13 cellular contexts compared by ENCODE assay signal in genomic region chr12:89450922-89451321, GRCh38.
DNase-seq lines count a peak whose midpoint lies in the region; ATAC-seq and TF ChIP-seq lines count a peak whose summit lies in the region.
"Had no signal": no experiment of that assay in that cellular context is flagged by ENCODE, and none has a peak within 500 bp of the region (broad histone marks: within the 10 kb centered on the region; RNA-seq: fewer than 3 reads in every experiment).

No MANE protein-coding gene starts in this region.

- H3K27me3 Mint-ChIP-seq in MCF 10A (ENCODE audit: insufficient read depth, unreplicated experiment) (no peaks in the 10 kb centered on the region), type B pancreatic cell (no peaks in the 10 kb centered on the region)
- H3K27me3 Mint-ChIP-seq: IgD-negative memory B cell had no signal

- H3K27me3 ChIP-seq in breast epithelium (no peaks in the 10 kb centered on the region), brain microvascular endothelial cell (replicated peaks) (no peaks in the 10 kb centered on the region), left lung (no peaks in the 10 kb centered on the region)

- DNase-seq in MCF 10A (ENCODE audit: unreplicated experiment) (no peak), breast epithelium (ENCODE audit: low spot score in 2 of 2) (no peak), brain microvascular endothelial cell (peak; percentile 45), left lung (no peak), type B pancreatic cell (ENCODE audit: extremely low spot score, unreplicated experiment) (no peak), HUDEP-2 (lab: John Stamatoyannopoulos, UW; ENCODE audit: unreplicated experiment in 76 of 76) (no peak), activated gamma-delta T cell (lab: John Stamatoyannopoulos, UW) (no peak), NCI-H345 treated with DMSO at 0.1 percent for 48 hours (lab: John Stamatoyannopoulos, UW; ENCODE audit: unreplicated experiment) (no peak)
- DNase-seq: activated CD4-positive, alpha-beta T cell treated with anti-CD3 and anti-CD28 coated beads, Interleukin-2, amount 50 U/mL, for 1 hour; activated naive CD4-positive, alpha-beta T cell treated with anti-CD3 and anti-CD28 coated beads for 36 hours; left ventricle myocardium superior had no signal

- TF ChIP-seq CTCF in MCF 10A (IDR thresholded peaks at IDR 0.05; ENCODE audit: unreplicated experiment) (no peak), breast epithelium (IDR thresholded peaks at IDR 0.05) (no peak), brain microvascular endothelial cell (IDR thresholded peaks at IDR 0.05; ENCODE audit: low read depth, low read length, missing control alignments) (no peak), left lung (IDR thresholded peaks at IDR 0.05) (no peak), type B pancreatic cell (conservative IDR thresholded peaks at IDR 0.05) (no peak)

- no peaks in the 10 kb centered on the region for H3K9me3 ChIP-seq in breast epithelium
- H3K9me3 ChIP-seq in left lung, result no peaks in the 10 kb centered on the region

- BruUV-seq in MCF 10A (replicated peaks; lab: Mats Ljungman, UMichigan), result no TSS peak

- no peak overlapping the region for H3K27ac ChIP-seq in breast epithelium
- H3K27ac ChIP-seq in brain microvascular endothelial cell, result peak overlapping the region; percentile 95
- peak overlapping the region; percentile 71 to 79 for H3K27ac ChIP-seq in left lung
- H3K27ac ChIP-seq: 22Rv1 had no signal

- POLR2A ChIA-PET in MCF 10A (lab: Yijun Ruan, JAX), result interaction anchor here (0.7 to 1.3 kb wide), 5 partner anchors 25 to 221 kb away, joined by 3 to 6 read pairs (median 3); partner anchors contain the start of gene DUSP6

- H3K4me1 Mint-ChIP-seq in MCF 10A (ENCODE audit: insufficient read depth, unreplicated experiment), result peaks cover 10% of the 10 kb centered on the region
- H3K4me1 Mint-ChIP-seq in type B pancreatic cell (ENCODE audit: unreplicated experiment), result peaks cover 37% of the 10 kb centered on the region

- H3K4me1 ChIP-seq in breast epithelium, result no peaks in the 10 kb centered on the region
- peaks cover 35 to 36% of the 10 kb centered on the region in 2 donors for H3K4me1 ChIP-seq in left lung

- TF ChIP-seq POLR2A in breast epithelium (IDR thresholded peaks at IDR 0.05), result no peak

- H3K36me3 Mint-ChIP-seq in MCF 10A (ENCODE audit: insufficient read depth, unreplicated experiment), result peaks cover 6% of the 10 kb centered on the region
- H3K36me3 Mint-ChIP-seq in type B pancreatic cell, result peaks cover 8% of the 10 kb centered on the region

- no peak overlapping the region for H3K4me3 ChIP-seq in breast epithelium
- no peak overlapping the region for H3K4me3 ChIP-seq in brain microvascular endothelial cell (ENCODE audit: low read depth, low read length)
- no peak overlapping the region for H3K4me3 ChIP-seq in left lung

- CTCF ChIA-PET in MCF 10A (lab: Yijun Ruan, JAX), result interaction anchor here (0.6 to 2.8 kb wide), 5 partner anchors 10 to 431 kb away, joined by 3 to 15 read pairs (median 4); no protein-coding TSS in a partner anchor

- ATAC-seq in left lung, result peak; percentile 38
- ATAC-seq: left ventricle myocardium superior had no signal

- intact Hi-C loops in MCF 10A (cut with micrococcal nuclease) (no loop called here), breast epithelium (cut with DNase I; ENCODE audit: low total_unique reads) (loop anchor here (10.0 kb wide), 2 partner anchors 96 to 396 kb away; partner anchors contain the start of gene DUSP6), left lung (cut with DNase I) (no loop called here)

- in situ Hi-C loops in brain microvascular endothelial cell (cut with HindIII; ENCODE audit: low pct_ligation_motif_present, low sequenced_read_pairs), result loop anchor here (25.0 kb wide), 1 partner anchor 89 kb away; the partner anchor contains the start of gene DUSP6

- H3K36me3 ChIP-seq in breast epithelium (no peaks in the 10 kb centered on the region), brain microvascular endothelial cell (replicated peaks) (no peaks in the 10 kb centered on the region), left lung (no peaks in the 10 kb centered on the region)

- H3K4me3 Mint-ChIP-seq in MCF 10A (ENCODE audit: unreplicated experiment) (no peak overlapping the region), type B pancreatic cell (no peak overlapping the region)
- H3K4me3 Mint-ChIP-seq: activated naive CD4-positive, alpha-beta T cell treated with anti-CD3 and anti-CD28 coated beads for 36 hours; IgD-negative memory B cell had no signal

- H3K9me3 Mint-ChIP-seq in MCF 10A (ENCODE audit: unreplicated experiment) (no peaks in the 10 kb centered on the region), type B pancreatic cell (no peaks in the 10 kb centered on the region)
- H3K9me3 Mint-ChIP-seq: activated naive CD4-positive, alpha-beta T cell treated with anti-CD3 and anti-CD28 coated beads for 36 hours; IgD-negative memory B cell had no signal

- H3K27ac Mint-ChIP-seq in MCF 10A (ENCODE audit: low read depth, unreplicated experiment) (peak overlapping the region; percentile 16), type B pancreatic cell (peak overlapping the region; percentile 33)
- H3K27ac Mint-ChIP-seq: activated naive CD4-positive, alpha-beta T cell treated with anti-CD3 and anti-CD28 coated beads for 36 hours; IgD-negative memory B cell had no signal

Comparison
In these comparisons a context has a peak if more than half of its experiments do, and no peak if none do; other contexts are left out.
1. H3K27ac ChIP-seq: peak in brain microvascular endothelial cell (single experiment) and left lung (2 of 2); none in breast epithelium (0 of 2).